ENCODE assay signal across 10 cellular contexts in the genomic region with DNA sequence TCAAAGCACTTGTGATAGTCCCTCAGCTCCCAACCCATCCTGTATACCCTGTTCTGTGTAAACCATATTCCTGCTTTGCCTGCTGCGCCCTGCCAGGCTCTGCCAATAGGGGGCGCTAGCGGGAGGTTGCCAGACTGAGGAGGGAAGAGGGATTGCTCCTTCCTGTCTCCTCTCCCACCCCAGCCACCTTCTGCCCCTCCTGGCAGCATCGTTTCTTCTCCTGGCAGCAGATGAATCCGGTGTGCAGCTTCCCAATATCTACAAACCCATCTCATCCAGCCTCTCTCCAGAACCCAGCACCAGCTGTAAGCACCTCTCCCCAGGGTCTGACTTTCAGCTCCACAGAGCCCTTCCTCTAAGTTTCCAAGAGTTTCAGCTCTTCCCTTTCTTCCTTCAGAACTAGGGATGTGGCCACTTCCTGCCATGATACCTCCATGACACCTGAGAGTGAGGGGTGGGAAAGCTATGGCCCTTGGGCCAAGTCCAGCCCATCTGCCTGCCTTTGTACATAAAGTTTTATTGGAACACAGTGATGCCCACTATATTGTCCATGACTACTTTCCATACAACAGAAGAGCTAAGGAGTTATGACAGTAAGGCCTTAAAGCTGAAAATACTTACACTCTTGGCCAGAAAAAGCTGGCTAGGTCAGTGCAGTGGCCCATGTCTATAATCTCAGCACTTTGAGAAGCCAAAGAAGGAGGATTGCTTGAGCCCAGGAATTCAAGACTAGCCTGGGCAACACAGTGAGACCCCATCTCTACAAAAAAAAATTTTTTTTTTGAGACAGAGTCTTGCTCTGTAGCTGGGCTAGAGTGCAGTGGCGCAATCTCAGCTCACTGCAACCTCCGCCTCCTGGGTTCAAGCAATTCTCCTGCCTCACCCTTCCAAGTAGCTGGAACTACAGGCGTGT. TPM values are rescaled to one million over a fixed set of nuclear protein-coding genes. Genes with fewer than 3 reads are reported as not detected.
A peak's percentile ranks its signal among the peaks of the same experiment; 100 is the strongest.
DNase-seq lines count a peak whose midpoint lies in the region; ATAC-seq, FAIRE-seq and TF ChIP-seq lines count a peak whose summit lies in the region.
"Had no signal": no experiment of that assay in that cellular context is flagged by ENCODE, and none has a peak within 500 bp of the region (broad histone marks: within the 10 kb centered on the region; RNA-seq: fewer than 3 reads in every experiment).

No MANE protein-coding gene starts in this region.

- H3K4me3 ChIP-seq in lower lobe of right lung: no peak overlapping the region
- H3K4me3 ChIP-seq in pancreas: no peak overlapping the region
- no peak overlapping the region for H3K4me3 ChIP-seq in aorta (ENCODE audit: low read length in 2 of 2)

- DNase-seq in D721Med (ENCODE audit: insufficient read length, low spot score) (no peak), KBM-7 (peak; percentile 62), lower lobe of right lung (no peak), medulla oblongata (ENCODE audit: extremely low spot score) (no peak), pancreas (no peak), GM19238 (ENCODE audit: insufficient read length, low spot score) (no peak), aorta (no peak)
- peak; percentile 46 for DNase-seq in activated T-cell treated with anti-CD3 and anti-CD28 coated beads, Interleukin-2, amount 50 U/mL, for 24 hours

- no peaks in the 10 kb centered on the region for H3K9me3 ChIP-seq in lower lobe of right lung
- no peaks in the 10 kb centered on the region for H3K9me3 ChIP-seq in pancreas
- H3K9me3 ChIP-seq in aorta (ENCODE audit: control insufficient read depth, low read length): no peaks in the 10 kb centered on the region

- 43 to 44% methylated on average over 8 of the region's 8 CpGs for WGBS in pancreas, 2 donors
- WGBS in aorta, 2 donors: 68 to 70% methylated on average over 8 of the region's 8 CpGs

- in situ Hi-C loops in KBM-7 (cut with MboI; ENCODE audit: low pct_unique_long_range_greater_than_20kb, low sequenced_read_pairs): no loop called here

- H3K36me3 ChIP-seq in lower lobe of right lung: no peaks in the 10 kb centered on the region
- no peaks in the 10 kb centered on the region for H3K36me3 ChIP-seq in pancreas
- H3K36me3 ChIP-seq in aorta (ENCODE audit: control insufficient read depth in 1 of 2, insufficient read depth in 2 of 2, low read length in 1 of 2): no peaks in the 10 kb centered on the region

- intact Hi-C loops in lower lobe of right lung (cut with DNase I): no loop called here
- intact Hi-C loops in pancreas (cut with DNase I): no loop called here
- intact Hi-C loops in aorta (cut with DNase I): no loop called here

- H3K4me1 Mint-ChIP-seq in activated T-cell treated with anti-CD3 and anti-CD28 coated beads, Interleukin-2, amount 50 U/mL, for 24 hours (ENCODE audit: low read depth): no peaks in the 10 kb centered on the region

- no peak overlapping the region for H3K4me3 Mint-ChIP-seq in activated T-cell treated with anti-CD3 and anti-CD28 coated beads, Interleukin-2, amount 50 U/mL, for 24 hours

- no peaks in the 10 kb centered on the region for H3K36me3 Mint-ChIP-seq in activated T-cell treated with anti-CD3 and anti-CD28 coated beads, Interleukin-2, amount 50 U/mL, for 24 hours (ENCODE audit: low read depth)
- H3K36me3 Mint-ChIP-seq: activated naive CD4-positive, alpha-beta T cell treated with anti-CD3 and anti-CD28 coated beads, Interleukin-2, amount 50 U/mL, for 72 hours had no signal

- no peak for FAIRE-seq in D721Med (lab: Jason Lieb, UNC)
- FAIRE-seq in pancreas (lab: Jason Lieb, UNC): no peak

- no peak overlapping the region for H3K27ac ChIP-seq in lower lobe of right lung
- no peak overlapping the region for H3K27ac ChIP-seq in pancreas
- no peak overlapping the region for H3K27ac ChIP-seq in aorta (ENCODE audit: low read depth in 1 of 2, low read length in 2 of 2)

- ATAC-seq in lower lobe of right lung: no peak
- no peak for ATAC-seq in pancreas
- ATAC-seq in aorta (ENCODE audit: low FRiP score): no peak
- ATAC-seq: activated naive CD4-positive, alpha-beta T cell treated with anti-CD3 and anti-CD28 coated beads, Interleukin-2, amount 50 U/mL, for 72 hours had no signal

- H3K4me1 ChIP-seq in lower lobe of right lung (no peaks in the 10 kb centered on the region), pancreas (no peaks in the 10 kb centered on the region), aorta (ENCODE audit: control insufficient read depth in 1 of 2, insufficient read depth in 2 of 2, low read length in 2 of 2) (no peaks in the 10 kb centered on the region)

- TF ChIP-seq CTCF in D721Med (IDR thresholded peaks at IDR 0.05; ENCODE audit: insufficient read depth, missing control alignments) (peak; percentile 55), lower lobe of right lung (IDR thresholded peaks at IDR 0.05) (peak; percentile 36), pancreas (IDR thresholded peaks at IDR 0.05) (no peak)

- H3K27me3 ChIP-seq in lower lobe of right lung (ENCODE audit: low read depth) (no peaks in the 10 kb centered on the region), pancreas (no peaks in the 10 kb centered on the region), aorta (ENCODE audit: control insufficient read depth in 1 of 2, insufficient read depth in 2 of 2, low read length in 1 of 2) (no peaks in the 10 kb centered on the region)

- H3K9me3 Mint-ChIP-seq in activated T-cell treated with anti-CD3 and anti-CD28 coated beads, Interleukin-2, amount 50 U/mL, for 24 hours: no peaks in the 10 kb centered on the region
- H3K9me3 Mint-ChIP-seq: activated naive CD4-positive, alpha-beta T cell treated with anti-CD3 and anti-CD28 coated beads, Interleukin-2, amount 50 U/mL, for 72 hours had no signal

- no peak overlapping the region for H3K27ac Mint-ChIP-seq in activated T-cell treated with anti-CD3 and anti-CD28 coated beads, Interleukin-2, amount 50 U/mL, for 24 hours
- H3K27ac Mint-ChIP-seq: activated naive CD4-positive, alpha-beta T cell treated with anti-CD3 and anti-CD28 coated beads, Interleukin-2, amount 50 U/mL, for 72 hours had no signal

- peaks cover 12% of the 10 kb centered on the region for H3K27me3 Mint-ChIP-seq in activated T-cell treated with anti-CD3 and anti-CD28 coated beads, Interleukin-2, amount 50 U/mL, for 24 hours

RNA-seq across cellular contexts. Expression of a gene that starts 34.5 kb away (rescaled TPM):
- total RNA-seq in lower lobe of right lung (0.97 TPM), pancreas (under 1 TPM; 0.09 to 0.44 (median 0.32) TPM), aorta (not detected)
- polyA plus RNA-seq in pancreas (1 to 10 TPM in 1 of 2 donors, under 1 TPM in 1; 0.30 to 1.2 TPM), aorta (under 1 TPM in 1 of 2 donors, not detected in 1; 0.38 TPM)
- total RNA-seq: skeletal muscle tissue had no signal

RNA-seq across cellular contexts. Expression of a gene that starts 41.4 kb away (rescaled TPM):
- total RNA-seq in lower lobe of right lung (0.41 TPM), pancreas (1 to 10 TPM; 1.9 to 3.6 (median 3.1) TPM), aorta (10 to 100 TPM; 20.8 to 24.5 TPM)
- polyA plus RNA-seq in pancreas (10 to 100 TPM in 1 of 2 donors, 1 to 10 TPM in 1; 4.8 to 10.5 TPM), aorta (10 to 100 TPM in 1 of 2 donors, 1 to 10 TPM in 1; 3.5 to 39.0 TPM)

RNA-seq across cellular contexts. Expression of a gene that starts 47.4 kb away (rescaled TPM):
- total RNA-seq in lower lobe of right lung: 11.8 TPM
- 1 to 10 TPM; 3.9 to 8.5 (median 5.8) TPM for total RNA-seq in pancreas
- polyA plus RNA-seq in pancreas: 1 to 10 TPM; 4.9 to 6.2 TPM
- total RNA-seq in aorta: 10 to 100 TPM in 1 of 2 donors, 1 to 10 TPM in 1; 9.0 to 10.3 TPM
- 1 to 10 TPM; 2.4 to 6.8 TPM for polyA plus RNA-seq in aorta

Comparison
In these comparisons a context has a peak if more than half of its experiments do, and no peak if none do; other contexts are left out.
1. DNase-seq: peak in KBM-7 (single experiment) and activated T-cell treated with anti-CD3 and anti-CD28 coated beads, Interleukin-2, amount 50 U/mL, for 24 hours (single experiment); none in D721Med (single experiment), lower lobe of right lung (single experiment), medulla oblongata (single experiment), pancreas (0 of 6), GM19238 (single experiment) and aorta (0 of 2).
2. CTCF ChIP-seq: peak in D721Med (single experiment) and lower lobe of right lung (single experiment); none in pancreas (0 of 4).
3. RNA of a gene that starts 41.4 kb away (total RNA-seq): 20.8 to 24.5 TPM in aorta; 1.9 to 3.6 TPM in pancreas and 0.41 TPM in lower lobe of right lung (single experiment); every median in the first group is over 4 times any median in the second.